Comparison of ENCODE assay signal across 8 cellular contexts in genomic region chr19:51552996-51553725, GRCh38. TPM values are rescaled to one million over a fixed set of nuclear protein-coding genes. Genes with fewer than 3 reads are reported as not detected.
A peak's percentile ranks its signal among the peaks of the same experiment; 100 is the strongest.
DNase-seq lines count a peak whose midpoint lies in the region; ATAC-seq and TF ChIP-seq lines count a peak whose summit lies in the region.

No MANE protein-coding gene starts in this region.

- H3K9me3 ChIP-seq in right lobe of liver = no peaks in the 10 kb centered on the region
- no peaks in the 10 kb centered on the region for H3K9me3 ChIP-seq in suprapubic skin

- intact Hi-C loops in right lobe of liver (cut with DNase I) = no loop called here

- ATAC-seq in central memory CD8-positive, alpha-beta T cell (replicated peaks; ENCODE audit: extremely low read depth, poor library complexity, severe bottlenecking) = no peak
- peak; percentile 48 to 86 (median 71) for ATAC-seq in right lobe of liver
- no peak for ATAC-seq in GM18498 (IDR thresholded peaks at IDR 0.05; ENCODE audit: unreplicated experiment)

- H3K27ac ChIP-seq in right lobe of liver = no peak overlapping the region
- H3K27ac ChIP-seq in suprapubic skin = no peak overlapping the region

- DNase-seq in NCI-H82 (lab: John Stamatoyannopoulos, UW) (peak; percentile 54), NCI-H82 treated with DMSO at 0.1 percent for 48 hours (lab: John Stamatoyannopoulos, UW; ENCODE audit: unreplicated experiment) (no peak), SK-MEL-5 (ENCODE audit: low read depth, low spot score) (peak; percentile 26), right lobe of liver (peak in 2 of 3 donors; percentile 65 to 74), superior temporal gyrus (ENCODE audit: extremely low spot score) (peak; percentile 31), suprapubic skin (ENCODE audit: low spot score in 2 of 2) (no peak)
- DNase-seq in central memory CD8-positive, alpha-beta T cell (ENCODE audit: low spot score in 2 of 2) = no peak

- in situ Hi-C loops in SK-MEL-5 (cut with HindIII; ENCODE audit: low pct_unique_long_range_greater_than_20kb, low sequenced_read_pairs) = no loop called here

- H3K27me3 ChIP-seq in right lobe of liver = no peaks in the 10 kb centered on the region
- H3K27me3 ChIP-seq in suprapubic skin = peaks cover 29% of the 10 kb centered on the region

- peaks cover 6% of the 10 kb centered on the region for H3K9me3 Mint-ChIP-seq in central memory CD8-positive, alpha-beta T cell

- H3K4me1 Mint-ChIP-seq in central memory CD8-positive, alpha-beta T cell = peaks cover 22% of the 10 kb centered on the region

- peaks cover 2% of the 10 kb centered on the region for H3K36me3 Mint-ChIP-seq in central memory CD8-positive, alpha-beta T cell (ENCODE audit: insufficient read depth)

- H3K36me3 ChIP-seq in right lobe of liver = no peaks in the 10 kb centered on the region
- no peaks in the 10 kb centered on the region for H3K36me3 ChIP-seq in suprapubic skin

- 6% methylated on average over 9 of the region's 20 CpGs for WGBS in right lobe of liver (ENCODE audit: insufficient coverage, low coverage, low lambda C conversion rate, missing lambda C conversion rate)
- WGBS in suprapubic skin = 14% methylated on average over 12 of the region's 20 CpGs

- H3K4me3 ChIP-seq in right lobe of liver (no peak overlapping the region), suprapubic skin (no peak overlapping the region)

- H3K4me1 ChIP-seq in right lobe of liver (no peaks in the 10 kb centered on the region), suprapubic skin (no peaks in the 10 kb centered on the region)

- TF ChIP-seq EP300 in suprapubic skin (IDR thresholded peaks at IDR 0.05) = no peak

- peaks cover 76% of the 10 kb centered on the region for H3K27me3 Mint-ChIP-seq in central memory CD8-positive, alpha-beta T cell

- peak overlapping the region; percentile 6 for H3K4me3 Mint-ChIP-seq in central memory CD8-positive, alpha-beta T cell

- no peak overlapping the region for H3K27ac Mint-ChIP-seq in central memory CD8-positive, alpha-beta T cell (ENCODE audit: low read depth)

- TF ChIP-seq CTCF in right lobe of liver (IDR thresholded peaks at IDR 0.05) (no peak), suprapubic skin (IDR thresholded peaks at IDR 0.05) (no peak)

- TF ChIP-seq POLR2A in right lobe of liver (IDR thresholded peaks at IDR 0.05) (no peak), suprapubic skin (IDR thresholded peaks at IDR 0.05) (no peak)

RNA-seq across cellular contexts. Expression of gene ZNF175, which starts 17.9 kb away (rescaled TPM):
- total RNA-seq in SK-MEL-5 (2014; rRNA removed; shearing (Covaris generic)) = 3.0 and 4.7 TPM in 2 replicates
- 3.7 and 4.3 TPM in 2 replicates for polyA plus RNA-seq in SK-MEL-5 (2015; cell fraction: cytosol; rRNA removed)
- polyA plus RNA-seq in SK-MEL-5 (2015; cell fraction: nucleus; rRNA removed) = 13.7 and 17.5 TPM in 2 replicates
- total RNA-seq in right lobe of liver (1 to 10 TPM; 1.2 to 5.2 (median 4.4) TPM), suprapubic skin (10 to 100 TPM in 1 of 4 donors, 1 to 10 TPM in 3; 2.0 to 12.1 (median 5.1) TPM)

RNA-seq across cellular contexts. Expression of gene SIGLEC6, which starts 21.7 kb away (rescaled TPM):
- not detected in 2 replicates for total RNA-seq in SK-MEL-5 (2014; rRNA removed; shearing (Covaris generic))
- not detected in 2 replicates for polyA plus RNA-seq in SK-MEL-5 (2015; cell fraction: cytosol; rRNA removed)
- polyA plus RNA-seq in SK-MEL-5 (2015; cell fraction: nucleus; rRNA removed) = not detected in 2 replicates
- total RNA-seq in right lobe of liver (not detected), suprapubic skin (under 1 TPM in 2 of 4 donors, not detected in 2; 0.26 to 0.30 TPM)

RNA-seq across cellular contexts. Expression of gene SIGLEC12, which starts 51.6 kb away (rescaled TPM):
- total RNA-seq in SK-MEL-5 (2014; rRNA removed; shearing (Covaris generic)) = not detected in 2 replicates
- not detected in 2 replicates for polyA plus RNA-seq in SK-MEL-5 (2015; cell fraction: cytosol; rRNA removed)
- polyA plus RNA-seq in SK-MEL-5 (2015; cell fraction: nucleus; rRNA removed) = not detected in 2 replicates
- total RNA-seq in right lobe of liver = under 1 TPM in 5 of 6 experiments, not detected in 1; 0.12 to 0.63 (median 0.33) TPM
- total RNA-seq in suprapubic skin = not detected

Comparison
In these comparisons a context has a peak if more than half of its experiments do, and no peak if none do; other contexts are left out.
1. DNase-seq: peak in NCI-H82 (single experiment), SK-MEL-5 (single experiment), right lobe of liver (2 of 3) and superior temporal gyrus (single experiment); none in NCI-H82 treated with DMSO at 0.1 percent for 48 hours (single experiment), central memory CD8-positive, alpha-beta T cell (0 of 2) and suprapubic skin (0 of 2).
2. ATAC-seq: peak in right lobe of liver (4 of 4); none in central memory CD8-positive, alpha-beta T cell (single experiment) and GM18498 (single experiment).